1 cellular context compared by ENCODE assay signal in genomic region chr17:44558349-44559287, GRCh38.
TF ChIP-seq lines count a peak whose summit lies in the region.

No MANE protein-coding gene starts in this region.

TF ChIP-seq in HepG2, 621 proteins besides CTCF, POLR2A, EP300 and RAD21:
- TF ChIP-seq, protein P1, sequence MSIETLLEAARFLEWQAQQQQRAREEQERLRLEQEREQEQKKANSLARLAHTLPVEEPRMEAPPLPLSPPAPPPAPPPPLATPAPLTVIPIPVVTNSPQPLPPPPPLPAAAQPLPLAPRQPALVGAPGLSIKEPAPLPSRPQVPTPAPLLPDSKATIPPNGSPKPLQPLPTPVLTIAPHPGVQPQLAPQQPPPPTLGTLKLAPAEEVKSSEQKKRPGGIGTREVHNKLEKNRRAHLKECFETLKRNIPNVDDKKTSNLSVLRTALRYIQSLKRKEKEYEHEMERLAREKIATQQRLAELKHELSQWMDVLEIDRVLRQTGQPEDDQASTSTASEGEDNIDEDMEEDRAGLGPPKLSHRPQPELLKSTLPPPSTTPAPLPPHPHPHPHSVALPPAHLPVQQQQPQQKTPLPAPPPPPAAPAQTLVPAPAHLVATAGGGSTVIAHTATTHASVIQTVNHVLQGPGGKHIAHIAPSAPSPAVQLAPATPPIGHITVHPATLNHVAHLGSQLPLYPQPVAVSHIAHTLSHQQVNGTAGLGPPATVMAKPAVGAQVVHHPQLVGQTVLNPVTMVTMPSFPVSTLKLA (IDR thresholded peaks at IDR 0.05): no peak
- TF ChIP-seq ZBTB38 (CRISPR knock-in tag; IDR thresholded peaks at IDR 0.05) (peak; percentile 18; the same call in 1 of the 2 replicates), ZNF274 (CRISPR knock-in tag; IDR thresholded peaks at IDR 0.05) (no peak), ZNF256 (CRISPR knock-in tag; conservative IDR thresholded peaks at IDR 0.05) (no peak), ZNF749 (CRISPR knock-in tag; IDR thresholded peaks at IDR 0.05; ENCODE audit: borderline replicate concordance) (no peak), ZNF639 (CRISPR knock-in tag; conservative IDR thresholded peaks at IDR 0.05) (no peak), KDM5B (CRISPR knock-in tag; IDR thresholded peaks at IDR 0.05; ENCODE audit: borderline replicate concordance) (0 out of 2 replicates have a peak, but pooled peaks have one; percentile 33), TBP (CRISPR knock-in tag; IDR thresholded peaks at IDR 0.05) (no peak), ZNF343 (CRISPR knock-in tag; IDR thresholded peaks at IDR 0.05) (no peak), ZBTB37 (CRISPR knock-in tag; IDR thresholded peaks at IDR 0.05) (no peak), HES4 (CRISPR knock-in tag; IDR thresholded peaks at IDR 0.05; ENCODE audit: borderline replicate concordance) (no peak), BCL6 (CRISPR knock-in tag; IDR thresholded peaks at IDR 0.05) (no peak), NCOA5 (CRISPR knock-in tag; IDR thresholded peaks at IDR 0.05) (no peak), GPN1 (CRISPR knock-in tag; IDR thresholded peaks at IDR 0.05; ENCODE audit: borderline replicate concordance) (no peak)
- TF ChIP-seq, protein P2, sequence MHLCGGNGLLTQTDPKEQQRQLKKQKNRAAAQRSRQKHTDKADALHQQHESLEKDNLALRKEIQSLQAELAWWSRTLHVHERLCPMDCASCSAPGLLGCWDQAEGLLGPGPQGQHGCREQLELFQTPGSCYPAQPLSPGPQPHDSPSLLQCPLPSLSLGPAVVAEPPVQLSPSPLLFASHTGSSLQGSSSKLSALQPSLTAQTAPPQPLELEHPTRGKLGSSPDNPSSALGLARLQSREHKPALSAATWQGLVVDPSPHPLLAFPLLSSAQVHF (CRISPR knock-in tag; IDR thresholded peaks at IDR 0.05): no peak
- TF ChIP-seq, protein P3, sequence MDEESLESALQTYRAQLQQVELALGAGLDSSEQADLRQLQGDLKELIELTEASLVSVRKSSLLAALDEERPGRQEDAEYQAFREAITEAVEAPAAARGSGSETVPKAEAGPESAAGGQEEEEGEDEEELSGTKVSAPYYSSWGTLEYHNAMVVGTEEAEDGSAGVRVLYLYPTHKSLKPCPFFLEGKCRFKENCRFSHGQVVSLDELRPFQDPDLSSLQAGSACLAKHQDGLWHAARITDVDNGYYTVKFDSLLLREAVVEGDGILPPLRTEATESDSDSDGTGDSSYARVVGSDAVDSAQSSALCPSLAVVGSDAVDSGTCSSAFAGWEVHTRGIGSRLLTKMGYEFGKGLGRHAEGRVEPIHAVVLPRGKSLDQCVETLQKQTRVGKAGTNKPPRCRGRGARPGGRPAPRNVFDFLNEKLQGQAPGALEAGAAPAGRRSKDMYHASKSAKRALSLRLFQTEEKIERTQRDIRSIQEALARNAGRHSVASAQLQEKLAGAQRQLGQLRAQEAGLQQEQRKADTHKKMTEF (CRISPR knock-in tag; IDR thresholded peaks at IDR 0.05): no peak
- TF ChIP-seq, protein P4, sequence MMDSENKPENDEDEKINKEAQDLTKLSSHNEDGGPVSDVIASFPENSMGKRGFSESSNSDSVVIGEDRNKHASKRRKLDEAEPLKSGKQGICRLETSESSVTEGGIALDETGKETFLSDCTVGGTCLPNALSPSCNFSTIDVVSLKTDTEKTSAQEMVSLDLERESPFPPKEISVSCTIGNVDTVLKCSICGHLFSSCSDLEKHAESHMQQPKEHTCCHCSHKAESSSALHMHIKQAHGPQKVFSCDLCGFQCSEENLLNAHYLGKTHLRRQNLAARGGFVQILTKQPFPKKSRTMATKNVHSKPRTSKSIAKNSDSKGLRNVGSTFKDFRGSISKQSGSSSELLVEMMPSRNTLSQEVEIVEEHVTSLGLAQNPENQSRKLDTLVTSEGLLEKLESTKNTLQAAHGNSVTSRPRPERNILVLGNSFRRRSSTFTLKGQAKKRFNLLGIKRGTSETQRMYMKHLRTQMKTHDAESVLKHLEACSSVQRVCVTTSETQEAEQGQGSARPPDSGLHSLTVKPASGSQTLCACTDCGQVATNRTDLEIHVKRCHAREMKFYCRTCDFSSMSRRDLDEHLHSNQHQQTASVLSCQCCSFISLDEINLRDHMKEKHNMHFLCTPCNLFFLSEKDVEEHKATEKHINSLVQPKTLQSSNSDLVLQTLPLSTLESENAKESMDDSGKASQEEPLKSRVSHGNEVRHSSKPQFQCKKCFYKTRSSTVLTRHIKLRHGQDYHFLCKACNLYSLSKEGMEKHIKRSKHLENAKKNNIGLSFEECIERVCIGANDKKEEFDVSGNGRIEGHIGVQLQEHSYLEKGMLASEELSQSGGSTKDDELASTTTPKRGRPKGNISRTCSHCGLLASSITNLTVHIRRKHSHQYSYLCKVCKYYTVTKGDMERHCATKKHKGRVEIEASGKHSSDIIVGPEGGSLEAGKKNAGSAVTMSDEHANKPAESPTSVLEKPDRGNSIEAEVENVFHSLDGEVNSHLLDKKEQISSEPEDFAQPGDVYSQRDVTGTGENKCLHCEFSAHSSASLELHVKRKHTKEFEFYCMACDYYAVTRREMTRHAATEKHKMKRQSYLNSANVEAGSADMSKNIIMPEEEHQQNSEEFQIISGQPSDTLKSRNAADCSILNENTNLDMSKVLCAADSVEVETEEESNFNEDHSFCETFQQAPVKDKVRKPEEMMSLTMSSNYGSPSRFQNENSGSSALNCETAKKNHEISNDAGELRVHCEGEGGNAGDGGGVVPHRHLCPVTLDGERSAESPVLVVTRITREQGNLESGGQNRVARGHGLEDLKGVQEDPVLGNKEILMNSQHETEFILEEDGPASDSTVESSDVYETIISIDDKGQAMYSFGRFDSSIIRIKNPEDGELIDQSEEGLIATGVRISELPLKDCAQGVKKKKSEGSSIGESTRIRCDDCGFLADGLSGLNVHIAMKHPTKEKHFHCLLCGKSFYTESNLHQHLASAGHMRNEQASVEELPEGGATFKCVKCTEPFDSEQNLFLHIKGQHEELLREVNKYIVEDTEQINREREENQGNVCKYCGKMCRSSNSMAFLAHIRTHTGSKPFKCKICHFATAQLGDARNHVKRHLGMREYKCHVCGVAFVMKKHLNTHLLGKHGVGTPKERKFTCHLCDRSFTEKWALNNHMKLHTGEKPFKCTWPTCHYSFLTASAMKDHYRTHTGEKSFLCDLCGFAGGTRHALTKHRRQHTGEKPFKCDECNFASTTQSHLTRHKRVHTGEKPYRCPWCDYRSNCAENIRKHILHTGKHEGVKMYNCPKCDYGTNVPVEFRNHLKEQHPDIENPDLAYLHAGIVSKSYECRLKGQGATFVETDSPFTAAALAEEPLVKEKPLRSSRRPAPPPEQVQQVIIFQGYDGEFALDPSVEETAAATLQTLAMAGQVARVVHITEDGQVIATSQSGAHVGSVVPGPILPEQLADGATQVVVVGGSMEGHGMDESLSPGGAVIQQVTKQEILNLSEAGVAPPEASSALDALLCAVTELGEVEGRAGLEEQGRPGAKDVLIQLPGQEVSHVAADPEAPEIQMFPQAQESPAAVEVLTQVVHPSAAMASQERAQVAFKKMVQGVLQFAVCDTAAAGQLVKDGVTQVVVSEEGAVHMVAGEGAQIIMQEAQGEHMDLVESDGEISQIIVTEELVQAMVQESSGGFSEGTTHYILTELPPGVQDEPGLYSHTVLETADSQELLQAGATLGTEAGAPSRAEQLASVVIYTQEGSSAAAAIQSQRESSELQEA (CRISPR knock-in tag; IDR thresholded peaks at IDR 0.05; ENCODE audit: not compliant biosample characterization): no peak
- TF ChIP-seq, protein P5, sequence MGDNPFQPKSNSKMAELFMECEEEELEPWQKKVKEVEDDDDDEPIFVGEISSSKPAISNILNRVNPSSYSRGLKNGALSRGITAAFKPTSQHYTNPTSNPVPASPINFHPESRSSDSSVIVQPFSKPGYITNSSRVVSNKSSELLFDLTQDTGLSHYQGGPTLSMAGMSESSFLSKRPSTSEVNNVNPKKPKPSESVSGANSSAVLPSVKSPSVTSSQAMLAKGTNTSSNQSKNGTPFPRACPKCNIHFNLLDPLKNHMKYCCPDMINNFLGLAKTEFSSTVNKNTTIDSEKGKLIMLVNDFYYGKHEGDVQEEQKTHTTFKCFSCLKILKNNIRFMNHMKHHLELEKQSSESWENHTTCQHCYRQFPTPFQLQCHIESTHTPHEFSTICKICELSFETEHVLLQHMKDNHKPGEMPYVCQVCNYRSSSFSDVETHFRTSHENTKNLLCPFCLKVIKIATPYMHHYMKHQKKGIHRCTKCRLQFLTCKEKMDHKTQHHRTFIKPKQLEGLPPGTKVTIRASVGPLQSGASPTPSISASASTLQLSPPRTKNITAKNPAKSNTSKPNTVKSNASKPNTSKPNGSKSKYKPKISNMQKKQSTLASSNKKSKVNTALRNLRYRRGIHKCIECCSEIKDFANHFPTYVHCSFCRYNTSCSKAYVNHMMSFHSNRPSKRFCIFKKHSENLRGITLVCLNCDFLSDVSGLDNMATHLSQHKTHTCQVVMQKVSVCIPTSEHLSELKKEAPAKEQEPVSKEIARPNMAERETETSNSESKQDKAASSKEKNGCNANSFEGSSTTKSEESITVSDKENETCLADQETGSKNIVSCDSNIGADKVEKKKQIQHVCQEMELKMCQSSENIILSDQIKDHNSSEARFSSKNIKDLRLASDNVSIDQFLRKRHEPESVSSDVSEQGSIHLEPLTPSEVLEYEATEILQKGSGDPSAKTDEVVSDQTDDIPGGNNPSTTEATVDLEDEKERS (CRISPR knock-in tag; IDR thresholded peaks at IDR 0.05): no peak
